In genomic region chr2:118589726-118590125, GRCh38 we compare ENCODE assay signal across 31 cellular contexts.
"Had no signal": no experiment of that assay in that cellular context is flagged by ENCODE, and none has a peak within 500 bp of the region (broad histone marks: within the 10 kb centered on the region; RNA-seq: fewer than 3 reads in every experiment).

No MANE protein-coding gene starts in this region.

- H3K4me3 ChIP-seq: left lung, lower lobe of right lung, neural progenitor cell, ovary, right atrium auricular region, right lobe of liver, smooth muscle cell, testis, thyroid gland, transverse colon, upper lobe of left lung had no signal

- DNase-seq: hypothalamus; immature natural killer cell; kidney; left colon; left lung; lower lobe of right lung; mammary epithelial cell; mesenchymal stem cell; naive B cell; natural killer cell; nephron progenitor cell; ovary; right lobe of liver; stimulated activated CD4-positive, alpha-beta T cell treated with anti-CD3 and anti-CD28 coated beads, Interleukin-1b, Interleukin-23, amount 100 ng/mL, for 48 hours; stimulated activated CD4-positive, alpha-beta T cell treated with anti-CD3 and anti-CD28 coated beads, Interleukin-2, amount 100 ng/mL, for 48 hours; stimulated activated CD4-positive, alpha-beta T cell treated with anti-CD3 and anti-CD28 coated beads, Interleukin-4, amount 100 ng/mL, for 4 hours; stimulated activated CD8-positive, alpha-beta memory T cell treated with anti-CD3 and anti-CD28 coated beads, Interleukin-4, amount 100 ng/mL, for 48 hours; stimulated activated naive CD4-positive, alpha-beta T cell treated with Interleukin-2 at 50 U/mL for 16 hours; stimulated activated naive CD8-positive, alpha-beta T cell treated with anti-CD3 and anti-CD28 coated beads, Interleukin-15, amount 100 ng/mL, for 72 hours; testis; thyroid gland; transverse colon; upper lobe of left lung had no signal

- H3K9ac ChIP-seq: neural progenitor cell had no signal

- H3K9me3 ChIP-seq: left lung, lower lobe of right lung, neutrophil, ovary, right atrium auricular region, right lobe of liver, testis, thyroid gland, transverse colon, upper lobe of left lung had no signal

- H3K27ac ChIP-seq: left lung, lower lobe of right lung, neural progenitor cell, neutrophil, ovary, right atrium auricular region, right lobe of liver, testis, thyroid gland, transverse colon, upper lobe of left lung had no signal

- H3K36me3 Mint-ChIP-seq: mesothelial cell of epicardium; naive B cell; natural killer cell; neural progenitor cell; stimulated activated memory B cell treated with anti-CD40 and anti-IgM and Interleukin-4, amounts not matched to agents 10 μg/mL and 1 μg/mL and 100 μg/mL, for 72 hours had no signal

- H3K4me1 Mint-ChIP-seq: immature natural killer cell; naive B cell; natural killer cell; stimulated activated memory B cell treated with anti-CD40 and anti-IgM and Interleukin-4, amounts not matched to agents 10 μg/mL and 1 μg/mL and 100 μg/mL, for 72 hours; stimulated activated naive CD8-positive, alpha-beta T cell treated with anti-CD3 and anti-CD28 coated beads, Interleukin-15, amount 100 ng/mL, for 72 hours had no signal

- ATAC-seq: left colon; left lung; lower lobe of right lung; natural killer cell; right lobe of liver; stimulated activated memory B cell treated with anti-CD40 and anti-IgM and Interleukin-4, amounts not matched to agents 10 μg/mL and 1 μg/mL and 100 μg/mL, for 72 hours; stimulated activated naive CD8-positive, alpha-beta T cell treated with anti-CD3 and anti-CD28 coated beads, Interleukin-15, amount 100 ng/mL, for 72 hours had no signal

- H2AFZ ChIP-seq: neural progenitor cell had no signal

- FAIRE-seq: islet of Langerhans had no signal

- H3K27me3 Mint-ChIP-seq: stimulated activated memory B cell treated with anti-CD40 and anti-IgM and Interleukin-4, amounts not matched to agents 10 μg/mL and 1 μg/mL and 100 μg/mL, for 72 hours had no signal

- H3K4me3 Mint-ChIP-seq: immature natural killer cell; mesothelial cell of epicardium; naive B cell; natural killer cell; nephron progenitor cell; neural progenitor cell; stimulated activated memory B cell treated with anti-CD40 and anti-IgM and Interleukin-4, amounts not matched to agents 10 μg/mL and 1 μg/mL and 100 μg/mL, for 72 hours; stimulated activated naive CD8-positive, alpha-beta T cell treated with anti-CD3 and anti-CD28 coated beads, Interleukin-15, amount 100 ng/mL, for 72 hours had no signal

- H3K36me3 ChIP-seq: left lung, lower lobe of right lung, neural progenitor cell, neutrophil, ovary, right atrium auricular region, right lobe of liver, thyroid gland, transverse colon, upper lobe of left lung had no signal

- H3K4me1 ChIP-seq: left lung, lower lobe of right lung, neural progenitor cell, right atrium auricular region, right lobe of liver, testis, thyroid gland, transverse colon, upper lobe of left lung had no signal

- H3K4me2 ChIP-seq: neural progenitor cell, smooth muscle cell had no signal

- H3K27ac Mint-ChIP-seq: immature natural killer cell; mesothelial cell of epicardium; naive B cell; natural killer cell; nephron progenitor cell; neural progenitor cell; progenitor cell of endocrine pancreas; stimulated activated memory B cell treated with anti-CD40 and anti-IgM and Interleukin-4, amounts not matched to agents 10 μg/mL and 1 μg/mL and 100 μg/mL, for 72 hours; stimulated activated naive CD8-positive, alpha-beta T cell treated with anti-CD3 and anti-CD28 coated beads, Interleukin-15, amount 100 ng/mL, for 72 hours had no signal

- H3K27me3 ChIP-seq: left lung, neural progenitor cell, neutrophil, ovary, right atrium auricular region, right lobe of liver, testis, thyroid gland, transverse colon, upper lobe of left lung had no signal
